21 cellular contexts compared by ENCODE assay signal in genomic region chr18:78975699-78976098, GRCh38. TPM values are rescaled to one million over a fixed set of nuclear protein-coding genes. Genes with fewer than 3 reads are reported as not detected.
DNase-seq lines count a peak whose midpoint lies in the region; TF ChIP-seq lines count a peak whose summit lies in the region.
"Had no signal": no experiment of that assay in that cellular context is flagged by ENCODE, and none has a peak within 500 bp of the region (broad histone marks: within the 10 kb centered on the region; RNA-seq: fewer than 3 reads in every experiment).

No MANE protein-coding gene starts in this region.

- H3K9me3 Mint-ChIP-seq in type B pancreatic cell (no peaks in the 10 kb centered on the region), immature natural killer cell (no peaks in the 10 kb centered on the region)

- DNase-seq in NCI-H146 (lab: John Stamatoyannopoulos, UW) (peak; percentile 42), NCI-H146 treated with DMSO at 0.1 percent for 48 hours (lab: John Stamatoyannopoulos, UW; ENCODE audit: unreplicated experiment) (no peak), NCI-H1105 treated with DMSO at 0.1 percent for 48 hours (lab: John Stamatoyannopoulos, UW) (peak; percentile 88), NCI-H748 treated with DMSO at 0.1 percent for 48 hours (lab: John Stamatoyannopoulos, UW) (peak; percentile 96), type B pancreatic cell (ENCODE audit: extremely low spot score, unreplicated experiment) (no peak), immature natural killer cell (no peak), H7 (no peak)
- no peak for DNase-seq in effector CD4-positive, alpha-beta T cell
- DNase-seq: 8988T; BE2C; Calu3; CD4-positive, alpha-beta memory T cell; DMS79; GOT3; MV-4-11; NCI-H187 treated with DMSO at 0.1 percent for 48 hours; NCI-H2171 treated with DMSO at 0.1 percent for 48 hours; NCI-H524; SHP77 treated with DMSO at 0.1 percent for 48 hours had no signal

- peaks cover 4% of the 10 kb centered on the region for H3K4me1 Mint-ChIP-seq in type B pancreatic cell (ENCODE audit: unreplicated experiment)
- H3K4me1 Mint-ChIP-seq in immature natural killer cell, result peaks cover 6% of the 10 kb centered on the region in 2 donors

- TF ChIP-seq CTCF in type B pancreatic cell (conservative IDR thresholded peaks at IDR 0.05), result no peak

- no peaks in the 10 kb centered on the region for H3K36me3 ChIP-seq in H7 (replicated peaks; ENCODE audit: control insufficient read depth, insufficient read depth, low read length)
- H3K36me3 ChIP-seq: BE2C had no signal

- peaks cover 76% of the 10 kb centered on the region for H3K27me3 ChIP-seq in H7 (ENCODE audit: control insufficient read depth, insufficient read depth, low read length)

- H3K27ac Mint-ChIP-seq in type B pancreatic cell, result no peak overlapping the region
- H3K27ac Mint-ChIP-seq in immature natural killer cell, result no peak overlapping the region
- H3K27ac Mint-ChIP-seq: CD4-positive, alpha-beta memory T cell had no signal

- no peaks in the 10 kb centered on the region for H3K36me3 Mint-ChIP-seq in type B pancreatic cell
- H3K36me3 Mint-ChIP-seq in immature natural killer cell, result no peaks in the 10 kb centered on the region
- H3K36me3 Mint-ChIP-seq: CD4-positive, alpha-beta memory T cell had no signal

- H3K4me3 Mint-ChIP-seq in type B pancreatic cell, result peak overlapping the region; percentile 20
- H3K4me3 Mint-ChIP-seq in immature natural killer cell, result no peak overlapping the region

- H3K27me3 Mint-ChIP-seq in type B pancreatic cell (peaks cover 68% of the 10 kb centered on the region), immature natural killer cell (ENCODE audit: low read depth in 3 of 3) (peaks cover 13 to 46% (median 31%) of the 10 kb centered on the region in 3 donors)

- H3K4me3 ChIP-seq in H7 (ENCODE audit: insufficient read depth, low read depth, low read length), result no peak overlapping the region
- H3K4me3 ChIP-seq: K562 had no signal

RNA-seq across cellular contexts. Expression of gene SALL3, which starts 3.9 kb away (rescaled TPM):
- total RNA-seq in type B pancreatic cell (ENCODE audit: low replicate concordance), result 0.21 and 14.6 TPM in 2 replicates
- polyA plus RNA-seq in immature natural killer cell, result not detected
- 60.0 and 96.6 TPM in 2 replicates for total RNA-seq in H7 (2014; rRNA removed; shearing (Covaris generic))
- total RNA-seq: Calu3; CD4-positive, alpha-beta memory T cell; K562; T-helper 1 cell treated with Interleukin-12 subunit alpha and Interleukin-12 subunit beta and Interleukin-4 antibody, amounts not matched to agents 30 ng/mL and 1 ng/mL, for 36 hours had no signal
- polyA plus RNA-seq: CD4-positive, alpha-beta memory T cell; K562 had no signal

Comparison
In these comparisons a context has a peak if more than half of its experiments do, and no peak if none do; other contexts are left out.
1. DNase-seq: peak in NCI-H146 (single experiment), NCI-H1105 treated with DMSO at 0.1 percent for 48 hours (single experiment) and NCI-H748 treated with DMSO at 0.1 percent for 48 hours (single experiment); none in NCI-H146 treated with DMSO at 0.1 percent for 48 hours (single experiment), type B pancreatic cell (single experiment), immature natural killer cell (0 of 3), effector CD4-positive, alpha-beta T cell (single experiment) and H7 (single experiment).